In genomic region chr11:842370-843002, GRCh38 we compare ENCODE assay signal across 8 cellular contexts. TPM values are rescaled to one million over a fixed set of nuclear protein-coding genes. Genes with fewer than 3 reads are reported as not detected.
DNase-seq lines count a peak whose midpoint lies in the region; ATAC-seq and TF ChIP-seq lines count a peak whose summit lies in the region.

TSS of gene POLR2L (minus strand) at chr11:842529. CDS start at chr11:842508, 21 bp downstream.
TSS of gene TSPAN4 (plus strand) at chr11:842852. CDS start at chr11:850305, 7,453 bp downstream.

- H3K36me3 ChIP-seq in HUES48 (ENCODE audit: control insufficient read depth, insufficient read depth, low read length) (peaks cover 35% of the 10 kb centered on the region), esophagus squamous epithelium (peaks cover 19 to 33% (median 19%) of the 10 kb centered on the region in 3 donors)

- H3K4me3 ChIP-seq in HUES48 (ENCODE audit: low read depth, low read length), result peak within 1 kb of the TSS; percentile 98
- H3K4me3 ChIP-seq in esophagus squamous epithelium, result peak within 1 kb of the TSS; percentile 67 to 97 (median 87)

- H3K9me3 Mint-ChIP-seq in Calu3 (ENCODE audit: low read depth, unreplicated experiment), result no peaks in the 10 kb centered on the region
- H3K9me3 Mint-ChIP-seq in activated T-cell treated with anti-CD3 and anti-CD28 coated beads, Interleukin-2, amount 50 U/mL, for 72 hours, result no peaks in the 10 kb centered on the region

- H3K4me3 Mint-ChIP-seq in Calu3 (ENCODE audit: low read depth, unreplicated experiment), result peak within 1 kb of the TSS; percentile 77
- peak within 1 kb of the TSS; percentile 86 to 88 for H3K4me3 Mint-ChIP-seq in activated T-cell treated with anti-CD3 and anti-CD28 coated beads, Interleukin-2, amount 50 U/mL, for 72 hours

- H3K27me3 ChIP-seq in HUES48 (ENCODE audit: control insufficient read depth, insufficient read depth, low read length) (no peaks in the 10 kb centered on the region), esophagus squamous epithelium (peaks cover 0 to 6% (median 0%) of the 10 kb centered on the region in 4 donors)

- peak; percentile 91 for DNase-seq in Calu3
- DNase-seq in activated T-cell treated with anti-CD3 and anti-CD28 coated beads, Interleukin-2, amount 50 U/mL, for 72 hours, result peak; percentile 93 to 94
- DNase-seq in esophagus squamous epithelium (lab: John Stamatoyannopoulos, UW), result peak; percentile 49
- DNase-seq in myocyte (ENCODE audit: low read depth), result peak; percentile 89
- DNase-seq in stimulated activated CD8-positive, alpha-beta memory T cell treated with anti-CD3 and anti-CD28 coated beads, Interleukin-7, amount 100 ng/mL, for 4 hours (ENCODE audit: low read depth in 2 of 2), result peak; percentile 62 to 82

- no peaks in the 10 kb centered on the region for H3K27me3 Mint-ChIP-seq in Calu3 (ENCODE audit: unreplicated experiment)
- H3K27me3 Mint-ChIP-seq in activated T-cell treated with anti-CD3 and anti-CD28 coated beads, Interleukin-2, amount 50 U/mL, for 72 hours (ENCODE audit: low read depth), result no peaks in the 10 kb centered on the region

- H3K27ac ChIP-seq in HUES48 (ENCODE audit: low read depth, low read length) (peak within 1 kb of the TSS; percentile 98), esophagus squamous epithelium (peak within 1 kb of the TSS; percentile 88 to 98 (median 94))

- H3K36me3 Mint-ChIP-seq in Calu3 (ENCODE audit: insufficient read depth, unreplicated experiment), result peaks cover 69% of the 10 kb centered on the region
- H3K36me3 Mint-ChIP-seq in activated T-cell treated with anti-CD3 and anti-CD28 coated beads, Interleukin-2, amount 50 U/mL, for 72 hours (ENCODE audit: insufficient read depth in 2 of 2), result peaks cover 0 to 4% of the 10 kb centered on the region in 2 donors

- ATAC-seq in GM21367 (IDR thresholded peaks at IDR 0.05; ENCODE audit: unreplicated experiment), result peak; percentile 42
- ATAC-seq in activated T-cell treated with anti-CD3 and anti-CD28 coated beads, Interleukin-2, amount 50 U/mL, for 72 hours (replicated peaks in 1 of 2), result peak; percentile 79 to 84

- no peaks in the 10 kb centered on the region for H3K9me3 ChIP-seq in HUES48 (ENCODE audit: control insufficient read depth, insufficient read depth, low read length)
- H3K9me3 ChIP-seq in esophagus squamous epithelium, result no peaks in the 10 kb centered on the region

- H3K27ac Mint-ChIP-seq in Calu3 (ENCODE audit: unreplicated experiment), result peak within 1 kb of the TSS; percentile 68
- peak within 1 kb of the TSS; percentile 79 for H3K27ac Mint-ChIP-seq in activated T-cell treated with anti-CD3 and anti-CD28 coated beads, Interleukin-2, amount 50 U/mL, for 72 hours

- H3K4me1 ChIP-seq in HUES48 (ENCODE audit: control insufficient read depth, insufficient read depth, low read length), result peaks cover 24% of the 10 kb centered on the region
- H3K4me1 ChIP-seq in esophagus squamous epithelium, result peaks cover 43 to 92% (median 63%) of the 10 kb centered on the region in 3 donors

- TF ChIP-seq CTCF in Calu3 (IDR thresholded peaks at IDR 0.05; ENCODE audit: unreplicated experiment) (no peak), esophagus squamous epithelium (IDR thresholded peaks at IDR 0.05) (peak in 1 of 6 experiments; percentile 53)

- BruUV-seq in Calu3 (replicated peaks; lab: Mats Ljungman, UMichigan), result no TSS peak

- CTCF ChIA-PET in Calu3 (lab: Charles Lee), result interaction anchor here (0.8 to 3.0 kb wide), 2 partner anchors 8 to 23 kb away, joined by 3 to 8 read pairs; no protein-coding TSS in a partner anchor

- peaks cover 23% of the 10 kb centered on the region for H3K4me1 Mint-ChIP-seq in Calu3 (ENCODE audit: low read depth, unreplicated experiment)
- peaks cover 25% of the 10 kb centered on the region for H3K4me1 Mint-ChIP-seq in activated T-cell treated with anti-CD3 and anti-CD28 coated beads, Interleukin-2, amount 50 U/mL, for 72 hours (ENCODE audit: low read depth)

- TF ChIP-seq POLR2A in esophagus squamous epithelium (IDR thresholded peaks at IDR 0.05), result peak in 2 of 4 donors; percentile 81 to 90

- H3K9ac ChIP-seq in HUES48 (ENCODE audit: low read depth, low read length), result peak within 1 kb of the TSS; percentile 100

- intact Hi-C loops in Calu3 (cut with micrococcal nuclease; ENCODE audit: unreplicated experiment), result no loop called here
- intact Hi-C loops in esophagus squamous epithelium (cut with DNase I), result no loop called here

- no CpG with 5 or more reads among the region's 87 CpGs for WGBS in esophagus squamous epithelium, 2 donors

TF ChIP-seq in PFSK-1, 5 proteins besides CTCF, POLR2A, EP300 and RAD21:
- TF ChIP-seq POLR2AphosphoS5 (IDR thresholded peaks at IDR 0.05; ENCODE audit: low read depth, low read length) (peak; percentile 99), FOXP2 (optimal IDR thresholded peaks at IDR 0.05; ENCODE audit: borderline replicate concordance, extremely low read depth, extremely low read length, insufficient read depth) (no peak), TAF1 (IDR thresholded peaks at IDR 0.05; ENCODE audit: borderline replicate concordance, insufficient read depth, low read length) (peak; percentile 88; the same call in 1 of the 2 replicates), SIN3A (IDR thresholded peaks at IDR 0.05; ENCODE audit: borderline replicate concordance, insufficient read depth, low read length) (peak; percentile 97; the same call in 1 of the 2 replicates)
- TF ChIP-seq, protein P1, sequence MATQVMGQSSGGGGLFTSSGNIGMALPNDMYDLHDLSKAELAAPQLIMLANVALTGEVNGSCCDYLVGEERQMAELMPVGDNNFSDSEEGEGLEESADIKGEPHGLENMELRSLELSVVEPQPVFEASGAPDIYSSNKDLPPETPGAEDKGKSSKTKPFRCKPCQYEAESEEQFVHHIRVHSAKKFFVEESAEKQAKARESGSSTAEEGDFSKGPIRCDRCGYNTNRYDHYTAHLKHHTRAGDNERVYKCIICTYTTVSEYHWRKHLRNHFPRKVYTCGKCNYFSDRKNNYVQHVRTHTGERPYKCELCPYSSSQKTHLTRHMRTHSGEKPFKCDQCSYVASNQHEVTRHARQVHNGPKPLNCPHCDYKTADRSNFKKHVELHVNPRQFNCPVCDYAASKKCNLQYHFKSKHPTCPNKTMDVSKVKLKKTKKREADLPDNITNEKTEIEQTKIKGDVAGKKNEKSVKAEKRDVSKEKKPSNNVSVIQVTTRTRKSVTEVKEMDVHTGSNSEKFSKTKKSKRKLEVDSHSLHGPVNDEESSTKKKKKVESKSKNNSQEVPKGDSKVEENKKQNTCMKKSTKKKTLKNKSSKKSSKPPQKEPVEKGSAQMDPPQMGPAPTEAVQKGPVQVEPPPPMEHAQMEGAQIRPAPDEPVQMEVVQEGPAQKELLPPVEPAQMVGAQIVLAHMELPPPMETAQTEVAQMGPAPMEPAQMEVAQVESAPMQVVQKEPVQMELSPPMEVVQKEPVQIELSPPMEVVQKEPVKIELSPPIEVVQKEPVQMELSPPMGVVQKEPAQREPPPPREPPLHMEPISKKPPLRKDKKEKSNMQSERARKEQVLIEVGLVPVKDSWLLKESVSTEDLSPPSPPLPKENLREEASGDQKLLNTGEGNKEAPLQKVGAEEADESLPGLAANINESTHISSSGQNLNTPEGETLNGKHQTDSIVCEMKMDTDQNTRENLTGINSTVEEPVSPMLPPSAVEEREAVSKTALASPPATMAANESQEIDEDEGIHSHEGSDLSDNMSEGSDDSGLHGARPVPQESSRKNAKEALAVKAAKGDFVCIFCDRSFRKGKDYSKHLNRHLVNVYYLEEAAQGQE (IDR thresholded peaks at IDR 0.05; ENCODE audit: insufficient read depth in 1 of 2, low read depth in 2 of 2, low read length in 2 of 2), result 0 out of 4 replicates have a peak, but pooled peaks of 1 of the 2 experiments have one; percentile 19

RNA-seq across cellular contexts. Expression of gene POLR2L, which starts in this region (rescaled TPM):
- total RNA-seq in Calu3 (2022), result 107 and 115 TPM in 2 replicates
- polyA plus RNA-seq in PFSK-1 (2012; ENCODE audit: insufficient read length, low read depth), result 518 TPM
- total RNA-seq in activated T-cell treated with anti-CD3 and anti-CD28 coated beads, Interleukin-2, amount 50 U/mL, for 72 hours, result 10 to 100 TPM; 28.2 to 30.9 TPM
- total RNA-seq in esophagus squamous epithelium, result 10 to 100 TPM; 45.6 to 90.3 (median 64.7) TPM
- 66.0 and 91.9 TPM in 2 replicates for total RNA-seq in myocyte
- polyA plus RNA-seq in myocyte (2012), result 691 TPM

RNA-seq across cellular contexts. Expression of gene TSPAN4, which starts in this region (rescaled TPM):
- 28.9 and 36.3 TPM in 2 replicates for total RNA-seq in Calu3 (2022)
- polyA plus RNA-seq in PFSK-1 (2012; ENCODE audit: insufficient read length, low read depth), result 307 TPM
- 10 to 100 TPM; 12.2 to 14.9 TPM for total RNA-seq in activated T-cell treated with anti-CD3 and anti-CD28 coated beads, Interleukin-2, amount 50 U/mL, for 72 hours
- total RNA-seq in esophagus squamous epithelium, result 10 to 100 TPM in 3 of 4 donors, 1 to 10 TPM in 1; 6.8 to 59.7 (median 19.0) TPM
- 56.7 and 63.9 TPM in 2 replicates for total RNA-seq in myocyte
- polyA plus RNA-seq in myocyte (2012), result 141 TPM

Comparison
In these comparisons a context has a peak if more than half of its experiments do, and no peak if none do; other contexts are left out.
1. Peak in every context shown above with its lines: DNase-seq, ATAC-seq, H3K4me3 ChIP-seq and H3K27ac ChIP-seq.